In the genomic region with DNA sequence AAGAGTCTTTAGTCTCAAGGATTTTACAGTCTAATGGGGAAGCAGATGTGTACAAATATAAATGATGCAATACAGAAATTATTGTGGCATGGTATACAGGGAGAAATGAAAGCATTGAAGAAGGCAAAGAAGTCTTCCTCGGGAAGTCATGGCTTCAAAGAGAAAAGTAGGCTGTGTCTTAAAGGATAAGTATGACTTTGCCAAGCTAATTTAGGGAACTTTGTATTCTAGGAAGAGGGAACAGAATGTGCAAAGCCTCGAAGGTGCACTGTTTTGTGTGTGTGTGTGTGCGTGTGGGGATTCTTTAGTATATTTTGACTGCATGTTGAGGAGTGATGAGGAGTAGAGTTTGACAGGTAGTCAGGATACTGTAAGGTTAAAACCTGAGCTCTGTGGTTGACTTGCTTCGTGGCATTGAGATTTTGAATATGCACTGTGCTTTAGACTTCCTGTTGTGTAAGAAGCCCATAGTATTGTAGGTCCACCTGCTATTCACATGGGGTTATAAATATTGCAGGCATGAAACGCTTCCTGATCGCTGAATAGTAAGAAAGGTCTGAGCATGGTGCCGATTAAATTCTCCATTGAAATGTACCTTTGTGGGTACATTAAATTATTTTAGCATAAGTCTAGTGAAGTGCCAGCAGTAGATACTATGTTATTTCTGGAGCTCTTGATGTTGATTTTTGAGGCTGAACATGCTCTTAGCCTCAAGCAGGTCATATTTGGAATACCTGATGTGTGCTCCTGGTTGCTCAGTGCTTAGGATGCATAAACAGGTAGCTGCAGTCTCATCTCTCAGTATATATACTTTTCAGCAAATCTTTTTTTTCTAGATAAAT, we compare ENCODE assay signal across 8 cellular contexts. TPM values are rescaled to one million over a fixed set of nuclear protein-coding genes. Genes with fewer than 3 reads are reported as not detected.
A peak's percentile ranks its signal among the peaks of the same experiment; 100 is the strongest.
DNase-seq lines count a peak whose midpoint lies in the region; ATAC-seq lines count a peak whose summit lies in the region.

No MANE protein-coding gene starts in this region.

- peaks cover 68 to 98% (median 83%) of the 10 kb centered on the region in 4 donors for H3K4me1 Mint-ChIP-seq in CD4-positive, alpha-beta memory T cell
- H3K4me1 Mint-ChIP-seq in T-cell (peaks cover 89 to 98% (median 98%) of the 10 kb centered on the region in 3 donors), memory B cell (peaks cover 64% of the 10 kb centered on the region)

- POLR2A ChIA-PET in CD4-positive, alpha-beta memory T cell (lab: Charles Lee; ENCODE audit: partially characterized antibody): interaction anchor here (1.2 to 13.2 kb wide), 10 partner anchors 8 to 310 kb away, joined by 3 to 287 read pairs (median 10); a partner anchor contains a TSS
- POLR2A ChIA-PET in T-cell (lab: Charles Lee): interaction anchor here (0.6 to 3.6 kb wide), 14 partner anchors 8 to 229 kb away, joined by 3 to 19 read pairs (median 5); a partner anchor contains a TSS

- ATAC-seq in GM21423 (IDR thresholded peaks at IDR 0.05; ENCODE audit: unreplicated experiment): peak; percentile 39
- peak; percentile 37 to 74 (median 72) for ATAC-seq in T-cell (replicated peaks in 1 of 4)
- ATAC-seq in memory B cell (ENCODE audit: low read depth): peak; percentile 52
- ATAC-seq in HG03565 (IDR thresholded peaks at IDR 0.05; ENCODE audit: unreplicated experiment): no peak

- H3K27me3 ChIP-seq in CD4-positive, alpha-beta memory T cell (ENCODE audit: insufficient read depth, low read length): no peaks in the 10 kb centered on the region

- intact Hi-C loops in CD4-positive, alpha-beta memory T cell (cut with micrococcal nuclease): loop anchor here (2.0 kb wide), 1 partner anchor 13 kb away; no protein-coding TSS in a partner anchor

- H3K27ac ChIP-seq in CD4-positive, alpha-beta memory T cell (ENCODE audit: low read depth, low read length): peak overlapping the region; percentile 99

- peaks cover 26 to 53% of the 10 kb centered on the region in 2 donors for H3K36me3 Mint-ChIP-seq in CD4-positive, alpha-beta memory T cell
- H3K36me3 Mint-ChIP-seq in T-cell (peaks cover 25% of the 10 kb centered on the region), memory B cell (peaks cover 32% of the 10 kb centered on the region)

- H3K4me1 ChIP-seq in CD4-positive, alpha-beta memory T cell (ENCODE audit: insufficient read depth, low read length): peaks cover 100% of the 10 kb centered on the region

- H3K27me3 Mint-ChIP-seq in CD4-positive, alpha-beta memory T cell: no peaks in the 10 kb centered on the region
- no peaks in the 10 kb centered on the region for H3K27me3 Mint-ChIP-seq in T-cell
- H3K27me3 Mint-ChIP-seq in memory B cell: no peaks in the 10 kb centered on the region

- H3K4me3 Mint-ChIP-seq in CD4-positive, alpha-beta memory T cell: peak overlapping the region; percentile 78 to 94 (median 87)
- H3K4me3 Mint-ChIP-seq in T-cell: peak overlapping the region; percentile 79 to 89 (median 86)
- peak overlapping the region; percentile 85 for H3K4me3 Mint-ChIP-seq in memory B cell

- peak overlapping the region; percentile 95 to 100 (median 99) for H3K27ac Mint-ChIP-seq in CD4-positive, alpha-beta memory T cell
- peak overlapping the region; percentile 99 to 100 for H3K27ac Mint-ChIP-seq in T-cell
- peak overlapping the region; percentile 100 for H3K27ac Mint-ChIP-seq in memory B cell

- peak overlapping the region; percentile 4 to 28 for H3K4me3 ChIP-seq in CD4-positive, alpha-beta memory T cell (ENCODE audit: low read length in 2 of 2)

- H3K9me3 ChIP-seq in CD4-positive, alpha-beta memory T cell (ENCODE audit: control insufficient read depth in 1 of 2, low read length in 2 of 2): no peaks in the 10 kb centered on the region

- peak; percentile 64 to 74 (median 70) for DNase-seq in CD4-positive, alpha-beta memory T cell
- peak in 13 of 34 experiments; percentile 24 to 71 (median 44) for DNase-seq in T-cell
- peak in 1 of 2 donors; percentile 49 for DNase-seq in memory B cell (ENCODE audit: low spot score in 2 of 2)
- no peak for DNase-seq in NCI-H1105 treated with DMSO at 0.1 percent for 48 hours (lab: John Stamatoyannopoulos, UW)
- no peak for DNase-seq in NCI-H748 (lab: John Stamatoyannopoulos, UW; ENCODE audit: unreplicated experiment)
- no peak for DNase-seq in midbrain (lab: John Stamatoyannopoulos, UW)

- H3K9me3 Mint-ChIP-seq in CD4-positive, alpha-beta memory T cell: no peaks in the 10 kb centered on the region
- no peaks in the 10 kb centered on the region for H3K9me3 Mint-ChIP-seq in T-cell
- no peaks in the 10 kb centered on the region for H3K9me3 Mint-ChIP-seq in memory B cell

- CTCF ChIA-PET in CD4-positive, alpha-beta memory T cell (lab: Charles Lee; ENCODE audit: partially characterized antibody): interaction anchor here (0.9 to 6.6 kb wide), 11 partner anchors 8 to 238 kb away, joined by 3 to 56 read pairs (median 4); a partner anchor contains a TSS
- CTCF ChIA-PET in T-cell (lab: Charles Lee): interaction anchor here in 1 of 2 donors (0.7 to 3.5 kb wide), 9 partner anchors 8 to 66 kb away, joined by 3 to 18 read pairs (median 6); a partner anchor contains a TSS

- H3K36me3 ChIP-seq in CD4-positive, alpha-beta memory T cell (ENCODE audit: insufficient read depth, low read length): no peaks in the 10 kb centered on the region

RNA-seq across cellular contexts. Expression of a gene that starts 8.0 kb away (rescaled TPM):
- 100 to 1,000 TPM; 123 TPM for total RNA-seq in CD4-positive, alpha-beta memory T cell
- 100 to 1,000 TPM; 258 to 358 TPM for polyA plus RNA-seq in CD4-positive, alpha-beta memory T cell
- total RNA-seq in T-cell: 100 to 1,000 TPM; 120 to 254 (median 123) TPM

Comparison
In these comparisons a context has a peak if more than half of its experiments do, and no peak if none do; other contexts are left out.
1. DNase-seq: peak in CD4-positive, alpha-beta memory T cell (5 of 5); none in NCI-H1105 treated with DMSO at 0.1 percent for 48 hours (single experiment), NCI-H748 (single experiment) and midbrain (single experiment).
2. Peak in every context shown above with its lines, with median percentiles within 50 percentile points of each other: H3K27ac Mint-ChIP-seq and H3K4me3 Mint-ChIP-seq.